ENCODE assay signal across 15 cellular contexts in the genomic region with DNA sequence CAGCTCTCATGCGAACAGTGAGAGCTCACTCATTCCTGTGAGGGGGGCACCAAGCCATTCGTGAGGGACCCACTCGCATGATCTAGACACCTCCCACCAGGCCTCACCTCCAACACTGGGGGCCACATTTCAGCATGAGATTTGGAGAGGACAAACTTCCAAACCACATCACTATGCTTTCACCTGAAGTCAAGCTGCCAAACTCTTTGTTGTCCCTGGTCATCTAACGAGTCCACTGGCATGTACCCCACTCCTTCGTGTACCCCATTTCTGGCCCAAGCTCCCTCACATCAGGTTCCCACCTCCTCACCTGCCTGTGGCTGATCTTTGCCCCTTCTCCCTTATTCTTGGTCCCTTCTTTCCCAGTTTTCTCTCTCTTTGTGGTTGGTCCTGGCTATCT.
"Had no signal": no experiment of that assay in that cellular context is flagged by ENCODE, and none has a peak within 500 bp of the region (broad histone marks: within the 10 kb centered on the region; RNA-seq: fewer than 3 reads in every experiment).

No MANE protein-coding gene starts in this region.

- H3K27ac Mint-ChIP-seq: activated CD8-positive, alpha-beta T cell treated with anti-CD3 and anti-CD28 coated beads, Interleukin-2, amount 10 ng/mL, durations not matched to agents 7 days and 5 days; activated naive CD4-positive, alpha-beta T cell treated with anti-CD3 and anti-CD28 coated beads for 36 hours had no signal

- H3K4me1 ChIP-seq: adrenal gland had no signal

- H3K36me3 ChIP-seq: adrenal gland, ovary, transverse colon had no signal

- H3K27me3 ChIP-seq: adrenal gland, body of pancreas, ovary, transverse colon had no signal

- DNase-seq: activated CD8-positive, alpha-beta T cell treated with anti-CD3 and anti-CD28 coated beads, Interleukin-2, amount 10 ng/mL, durations not matched to agents 7 days and 5 days; activated naive CD4-positive, alpha-beta T cell treated with anti-CD3 and anti-CD28 coated beads for 36 hours; adrenal gland; body of pancreas; dorsolateral prefrontal cortex; foreskin fibroblast; mesendoderm; nephron progenitor cell; ovary; SK-N-SH; small intestine; T-helper 1 cell; transverse colon had no signal

- ATAC-seq: activated CD8-positive, alpha-beta T cell treated with anti-CD3 and anti-CD28 coated beads, Interleukin-2, amount 10 ng/mL, durations not matched to agents 7 days and 5 days; body of pancreas; esophagus mucosa had no signal

- H3K4me3 ChIP-seq: adrenal gland, body of pancreas, dorsolateral prefrontal cortex, ovary, transverse colon had no signal

- H3K9me3 ChIP-seq: adrenal gland, body of pancreas, ovary, SK-N-SH, transverse colon had no signal

- H3K9me3 Mint-ChIP-seq: activated naive CD4-positive, alpha-beta T cell treated with anti-CD3 and anti-CD28 coated beads for 36 hours; nephron progenitor cell had no signal

- H3K27ac ChIP-seq: body of pancreas, dorsolateral prefrontal cortex, ovary, VCaP had no signal

- H3K9ac ChIP-seq: SK-N-SH had no signal

- H3K4me3 Mint-ChIP-seq: activated CD8-positive, alpha-beta T cell treated with anti-CD3 and anti-CD28 coated beads, Interleukin-2, amount 10 ng/mL, durations not matched to agents 7 days and 5 days; activated naive CD4-positive, alpha-beta T cell treated with anti-CD3 and anti-CD28 coated beads for 36 hours; nephron progenitor cell had no signal
